Comparison of ENCODE assay signal across 13 cellular contexts in the genomic region with DNA sequence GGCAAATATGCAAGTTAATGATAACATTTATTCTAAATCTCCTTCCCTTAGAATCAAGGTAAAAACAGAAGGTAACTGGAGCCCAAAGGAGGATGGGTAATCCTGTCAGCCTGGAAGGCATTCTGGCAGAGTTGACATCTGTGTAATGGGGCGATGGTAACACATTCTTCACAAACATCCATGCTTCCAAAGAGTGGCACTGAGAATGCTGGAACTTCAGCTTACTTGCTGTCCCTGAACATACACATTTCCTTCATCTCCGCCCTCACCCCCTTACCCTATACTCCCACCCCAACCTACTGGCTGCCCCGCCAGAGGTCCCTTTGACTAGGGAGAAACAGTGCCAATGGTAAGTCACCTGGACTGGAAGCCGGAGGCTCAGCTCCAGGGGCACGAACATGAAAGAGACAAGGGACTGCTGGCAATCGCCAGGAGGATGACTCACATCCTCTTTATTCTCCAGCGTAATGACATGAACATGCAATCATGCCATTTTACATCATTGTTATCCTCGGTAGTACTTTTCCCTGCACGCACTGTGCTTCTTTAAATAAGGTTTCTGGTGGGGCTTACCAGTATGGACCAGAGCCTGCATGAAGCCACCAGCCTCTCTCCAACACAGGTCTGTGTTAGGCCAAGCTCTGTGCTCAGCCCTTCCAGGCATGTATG.
DNase-seq lines count a peak whose midpoint lies in the region; ATAC-seq and TF ChIP-seq lines count a peak whose summit lies in the region.
"Had no signal": no experiment of that assay in that cellular context is flagged by ENCODE, and none has a peak within 500 bp of the region (broad histone marks: within the 10 kb centered on the region; RNA-seq: fewer than 3 reads in every experiment).

No MANE protein-coding gene starts in this region.

- H3K27ac ChIP-seq in neural progenitor cell: no peak overlapping the region

- H3K4me1 Mint-ChIP-seq in natural killer cell (no peaks in the 10 kb centered on the region), neural progenitor cell (peaks cover 3% of the 10 kb centered on the region)

- H3K27me3 Mint-ChIP-seq in natural killer cell (ENCODE audit: low read depth in 2 of 2) (no peaks in the 10 kb centered on the region), neural progenitor cell (ENCODE audit: insufficient read depth, low read depth) (peaks cover 2% of the 10 kb centered on the region)
- H3K27me3 Mint-ChIP-seq: progenitor cell of endocrine pancreas had no signal

- peaks cover 7 to 8% of the 10 kb centered on the region in 2 donors for H3K9me3 Mint-ChIP-seq in natural killer cell
- peaks cover 3% of the 10 kb centered on the region for H3K9me3 Mint-ChIP-seq in neural progenitor cell

- intact Hi-C loops in natural killer cell (cut with micrococcal nuclease): no loop called here

- no peak overlapping the region for H3K4me3 ChIP-seq in neural progenitor cell

- DNase-seq in AG20443 (ENCODE audit: low spot score): peak; percentile 64
- DNase-seq in HS-5 (ENCODE audit: low read depth): peak; percentile 69
- DNase-seq in SW 1271 (lab: John Stamatoyannopoulos, UW): peak; percentile 5 to 42
- DNase-seq in glomerular visceral epithelial cell (ENCODE audit: extremely low spot score): peak; percentile 75
- DNase-seq in natural killer cell: no peak
- DNase-seq in neural progenitor cell (ENCODE audit: low spot score): no peak
- DNase-seq: COR-L47, cortex of kidney, kidney, NCI-H2227 treated with DMSO at 0.1 percent for 48 hours had no signal

- no peaks in the 10 kb centered on the region for H3F3A ChIP-seq in neural progenitor cell (ENCODE audit: low read depth)

- no peaks in the 10 kb centered on the region for H3K36me3 ChIP-seq in neural progenitor cell

- H3K4me2 ChIP-seq in neural progenitor cell: no peak overlapping the region

- no peaks in the 10 kb centered on the region for H3K27me3 ChIP-seq in neural progenitor cell

- H3K4me3 Mint-ChIP-seq in natural killer cell: no peak overlapping the region
- H3K4me3 Mint-ChIP-seq in neural progenitor cell: no peak overlapping the region

- H3K9me3 ChIP-seq in neural progenitor cell (ENCODE audit: low read depth): no peaks in the 10 kb centered on the region

- no peaks in the 10 kb centered on the region for H3K79me2 ChIP-seq in neural progenitor cell (ENCODE audit: low read depth)

- ATAC-seq in natural killer cell: no peak
- ATAC-seq in HG03280 (IDR thresholded peaks at IDR 0.05; ENCODE audit: unreplicated experiment): no peak
- ATAC-seq in GM21529 (IDR thresholded peaks at IDR 0.05; ENCODE audit: unreplicated experiment): no peak

- no peak overlapping the region for H2AFZ ChIP-seq in neural progenitor cell (replicated peaks)

- H3K27ac Mint-ChIP-seq in natural killer cell: no peak overlapping the region
- H3K27ac Mint-ChIP-seq in neural progenitor cell: no peak overlapping the region
- H3K27ac Mint-ChIP-seq: progenitor cell of endocrine pancreas had no signal

- peaks cover 6% of the 10 kb centered on the region for H3K36me3 Mint-ChIP-seq in natural killer cell
- H3K36me3 Mint-ChIP-seq in neural progenitor cell: peaks cover 3% of the 10 kb centered on the region

- H3K4me1 ChIP-seq in neural progenitor cell: no peaks in the 10 kb centered on the region

- H3K9ac ChIP-seq in neural progenitor cell: no peak overlapping the region

- H4K20me1 ChIP-seq in neural progenitor cell (ENCODE audit: low read depth): no peaks in the 10 kb centered on the region

- no peak for TF ChIP-seq CTCF in natural killer cell (IDR thresholded peaks at IDR 0.05)
- no peak for TF ChIP-seq CTCF in neural progenitor cell (IDR thresholded peaks at IDR 0.05)

Comparison
In these comparisons a context has a peak if more than half of its experiments do, and no peak if none do; other contexts are left out.
1. DNase-seq: peak in AG20443 (single experiment), HS-5 (single experiment), SW 1271 (2 of 2) and glomerular visceral epithelial cell (single experiment); none in natural killer cell (single experiment) and neural progenitor cell (single experiment).